22 cellular contexts compared by ENCODE assay signal in the genomic region with DNA sequence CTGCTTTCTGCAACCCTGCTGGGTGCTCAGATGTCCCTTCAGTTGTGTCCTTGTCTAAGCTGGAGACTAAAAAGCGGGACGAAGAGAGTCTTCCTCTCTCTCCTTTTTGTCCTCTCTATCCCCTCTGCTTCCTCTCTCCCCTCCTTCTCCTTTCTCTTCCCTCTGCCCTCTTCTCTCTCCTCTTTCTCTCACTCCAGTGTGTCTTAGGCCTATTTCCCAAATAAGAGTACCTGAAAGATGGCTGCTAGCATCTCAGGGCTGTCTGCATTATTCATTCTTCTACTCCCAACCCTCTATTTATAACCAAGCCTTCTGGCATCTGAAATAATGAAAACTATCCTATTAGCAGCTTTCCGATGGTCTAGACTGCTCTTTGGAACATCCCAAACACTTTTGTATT.
"Had no signal": no experiment of that assay in that cellular context is flagged by ENCODE, and none has a peak within 500 bp of the region (broad histone marks: within the 10 kb centered on the region; RNA-seq: fewer than 3 reads in every experiment).

No MANE protein-coding gene starts in this region.

- DNase-seq: effector memory CD4-positive, alpha-beta T cell; foreskin keratinocyte; heart left ventricle; kidney; left lung; naive thymus-derived CD8-positive, alpha-beta T cell; nephron progenitor cell; right lobe of liver; small intestine; stimulated activated CD4-positive, alpha-beta T cell treated with anti-CD3 and anti-CD28 coated beads, Interleukin-15, amount 100 ng/mL, for 24 hours; stimulated activated CD4-positive, alpha-beta T cell treated with anti-CD3 and anti-CD28 coated beads, Interleukin-2, amount 100 ng/mL, for 48 hours; stimulated activated naive B cell treated with anti-CD40 and anti-IgM and Interleukin-4, amounts not matched to agents 10 μg/mL and 1 μg/mL and 100 μg/mL, for 72 hours; stomach; thyroid gland; upper lobe of left lung had no signal

- H3K4me1 ChIP-seq: esophagus muscularis mucosa, gastroesophageal sphincter, parathyroid adenoma, thyroid gland, upper lobe of left lung had no signal

- H3K9ac ChIP-seq: parathyroid adenoma had no signal

- FAIRE-seq: colon, endothelial cell of umbilical vein, kidney, small intestine had no signal

- H3K9me3 ChIP-seq: esophagus muscularis mucosa, gastroesophageal sphincter, heart left ventricle, left lung, neutrophil, right lobe of liver, thyroid gland, upper lobe of left lung had no signal

- H3K36me3 ChIP-seq: esophagus muscularis mucosa, gastroesophageal sphincter, heart left ventricle, left lung, neutrophil, right lobe of liver, stomach, thyroid gland, upper lobe of left lung had no signal

- H3K27me3 ChIP-seq: esophagus muscularis mucosa, foreskin keratinocyte, gastroesophageal sphincter, heart left ventricle, hepatocyte, left lung, neutrophil, right lobe of liver, stomach, thyroid gland, upper lobe of left lung had no signal

- H3K4me2 ChIP-seq: hepatocyte had no signal

- H3K4me3 ChIP-seq: esophagus muscularis mucosa, gastroesophageal sphincter, heart left ventricle, hepatocyte, left lung, right lobe of liver, stomach, thyroid gland, upper lobe of left lung had no signal

- H3K79me2 ChIP-seq: hepatocyte, parathyroid adenoma had no signal

- ATAC-seq: foreskin keratinocyte; gastroesophageal sphincter; heart left ventricle; left lung; naive thymus-derived CD8-positive, alpha-beta T cell; right lobe of liver; stimulated activated naive B cell treated with anti-CD40 and anti-IgM and Interleukin-4, amounts not matched to agents 10 μg/mL and 1 μg/mL and 100 μg/mL, for 72 hours had no signal

- H2AFZ ChIP-seq: hepatocyte, parathyroid adenoma had no signal

- H3K27ac ChIP-seq: esophagus muscularis mucosa, foreskin keratinocyte, gastroesophageal sphincter, heart left ventricle, hepatocyte, left lung, neutrophil, parathyroid adenoma, right lobe of liver, stomach, thyroid gland, upper lobe of left lung had no signal
